8 cellular contexts compared by ENCODE assay signal in genomic region chr2:29841386-29842004, GRCh38.
A peak's percentile ranks its signal among the peaks of the same experiment; 100 is the strongest.
DNase-seq lines count a peak whose midpoint lies in the region; ATAC-seq and TF ChIP-seq lines count a peak whose summit lies in the region.

No MANE protein-coding gene starts in this region.

- DNase-seq in AG09319 (ENCODE audit: extremely low read depth, low read depth) (peak; percentile 5), NCI-H2171 (lab: John Stamatoyannopoulos, UW) (peak; percentile 4), astrocyte of the cerebellum (ENCODE audit: low read depth) (peak; percentile 3), iPS-NIHi7 (ENCODE audit: extremely low spot score) (peak; percentile 74)
- peak; percentile 23 for DNase-seq in stimulated activated naive CD8-positive, alpha-beta T cell treated with anti-CD3 and anti-CD28 coated beads, Interleukin-15, amount 100 ng/mL, for 72 hours

- H3K27ac Mint-ChIP-seq in stimulated activated naive CD8-positive, alpha-beta T cell treated with anti-CD3 and anti-CD28 coated beads, Interleukin-15, amount 100 ng/mL, for 72 hours = no peak overlapping the region

- peaks cover 21% of the 10 kb centered on the region for H3K27me3 Mint-ChIP-seq in stimulated activated naive CD8-positive, alpha-beta T cell treated with anti-CD3 and anti-CD28 coated beads, Interleukin-15, amount 100 ng/mL, for 72 hours

- in situ Hi-C loops in astrocyte of the cerebellum (cut with HindIII; ENCODE audit: low sequenced_read_pairs) = no loop called here

- no peak overlapping the region for H3K4me3 ChIP-seq in astrocyte of the cerebellum (ENCODE audit: low read depth, low read length)

- peaks cover 13% of the 10 kb centered on the region in 2 donors for H3K9me3 Mint-ChIP-seq in stimulated activated naive CD8-positive, alpha-beta T cell treated with anti-CD3 and anti-CD28 coated beads, Interleukin-15, amount 100 ng/mL, for 72 hours

- no peak for ATAC-seq in stimulated activated naive CD8-positive, alpha-beta T cell treated with anti-CD3 and anti-CD28 coated beads, Interleukin-15, amount 100 ng/mL, for 72 hours
- ATAC-seq in HG03432 (IDR thresholded peaks at IDR 0.05; ENCODE audit: unreplicated experiment) (no peak), HG02588 (IDR thresholded peaks at IDR 0.05; ENCODE audit: unreplicated experiment) (no peak)

- H3K4me3 Mint-ChIP-seq in stimulated activated naive CD8-positive, alpha-beta T cell treated with anti-CD3 and anti-CD28 coated beads, Interleukin-15, amount 100 ng/mL, for 72 hours = no peak overlapping the region

- no peaks in the 10 kb centered on the region for H3K4me1 Mint-ChIP-seq in stimulated activated naive CD8-positive, alpha-beta T cell treated with anti-CD3 and anti-CD28 coated beads, Interleukin-15, amount 100 ng/mL, for 72 hours

- peak; percentile 99 for TF ChIP-seq CTCF in AG09319 (IDR thresholded peaks at IDR 0.05; ENCODE audit: low read depth, low read length)
- peak; percentile 93 for TF ChIP-seq CTCF in GM12872 (IDR thresholded peaks at IDR 0.05; ENCODE audit: insufficient read depth, low read depth, low read length)
- TF ChIP-seq CTCF in astrocyte of the cerebellum (IDR thresholded peaks at IDR 0.05; ENCODE audit: low read depth, low read length, missing control alignments) = peak; percentile 98

Comparison
In these comparisons a context has a peak if more than half of its experiments do, and no peak if none do; other contexts are left out.
1. DNase-seq: peak in every context shown above with its lines; median percentile 74 in iPS-NIHi7; 23 in stimulated activated naive CD8-positive, alpha-beta T cell treated with anti-CD3 and anti-CD28 coated beads, Interleukin-15, amount 100 ng/mL, for 72 hours; 5 in AG09319; 4 in NCI-H2171; 3 in astrocyte of the cerebellum.